ENCODE assay signal across 7 cellular contexts in genomic region chr17:38852771-38853291, GRCh38. TPM values are rescaled to one million over a fixed set of nuclear protein-coding genes. Genes with fewer than 3 reads are reported as not detected.
DNase-seq lines count a peak whose midpoint lies in the region; ATAC-seq and TF ChIP-seq lines count a peak whose summit lies in the region.

No MANE protein-coding gene starts in this region.

- TF ChIP-seq CTCF in omental fat pad (IDR thresholded peaks at IDR 0.05): no peak

- DNase-seq in T-helper 22 cell (ENCODE audit: low read depth): peak; percentile 47
- DNase-seq in omental fat pad (ENCODE audit: low spot score): no peak
- no peak for DNase-seq in NOMO-1 treated with DMSO at 0.1 percent for 48 hours (lab: John Stamatoyannopoulos, UW; ENCODE audit: unreplicated experiment)
- no peak for DNase-seq in NCI-H2029 (lab: John Stamatoyannopoulos, UW)
- no peak for DNase-seq in epidermal melanocyte (ENCODE audit: insufficient read length, low spot score)

- ATAC-seq in HG02642 (IDR thresholded peaks at IDR 0.05; ENCODE audit: poor library complexity, unreplicated experiment) (peak; percentile 5), esophagus mucosa (peak; percentile 27), omental fat pad (ENCODE audit: low FRiP score) (peak; percentile 6)

RNA-seq across cellular contexts. Expression of gene RPL23, which starts 0.7 kb away (rescaled TPM):
- total RNA-seq in esophagus mucosa (1,222 TPM), omental fat pad (1,000 to 10,000 TPM; 1,566 to 2,133 (median 2,034) TPM)

RNA-seq across cellular contexts. Expression of gene LASP1, which starts 17.0 kb away (rescaled TPM):
- total RNA-seq in esophagus mucosa: 50.0 TPM
- 100 to 1,000 TPM; 111 to 174 (median 148) TPM for total RNA-seq in omental fat pad

RNA-seq across cellular contexts. Expression of gene CWC25, which starts 27.7 kb away (rescaled TPM):
- total RNA-seq in esophagus mucosa (10.9 TPM), omental fat pad (10 to 100 TPM; 15.2 to 49.6 (median 30.5) TPM)

RNA-seq across cellular contexts. Expression of gene PIP4K2B, which starts 53.5 kb away (rescaled TPM):
- total RNA-seq in esophagus mucosa (15.1 TPM), omental fat pad (10 to 100 TPM; 25.7 to 79.0 (median 47.2) TPM)
